15 cellular contexts compared by ENCODE assay signal in the genomic region with DNA sequence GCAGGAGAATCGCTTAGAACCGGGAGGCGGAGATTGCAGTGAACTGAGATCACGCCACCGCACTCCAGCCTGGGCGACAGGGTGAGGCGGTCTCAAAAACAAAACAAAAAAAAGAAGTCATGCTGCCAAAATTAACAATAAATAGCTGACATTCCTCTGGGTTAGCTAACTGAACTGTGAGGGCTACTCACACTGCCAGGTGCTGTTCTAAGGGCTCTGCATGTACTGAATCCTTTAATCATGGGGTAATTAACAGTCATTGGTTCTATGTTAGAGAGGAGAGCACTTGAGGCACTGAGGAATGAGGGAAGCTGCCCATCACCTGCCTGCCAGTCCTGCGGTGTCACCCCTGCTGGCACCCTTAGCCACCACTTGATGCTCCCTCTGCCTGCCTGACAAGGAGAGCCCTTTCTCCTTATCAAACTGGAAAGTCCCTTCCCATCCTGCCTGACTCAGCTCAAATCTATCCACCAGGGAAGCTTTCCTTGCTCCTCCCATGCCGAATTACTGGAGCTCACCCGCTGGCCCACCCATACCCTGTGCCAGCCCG.
DNase-seq lines count a peak whose midpoint lies in the region; ATAC-seq, FAIRE-seq and TF ChIP-seq lines count a peak whose summit lies in the region.
"Had no signal": no experiment of that assay in that cellular context is flagged by ENCODE, and none has a peak within 500 bp of the region (broad histone marks: within the 10 kb centered on the region; RNA-seq: fewer than 3 reads in every experiment).

No MANE protein-coding gene starts in this region.

- H3K4me1 Mint-ChIP-seq in activated naive CD8-positive, alpha-beta T cell treated with anti-CD3 and anti-CD28 coated beads, Interleukin-2, amount 50 U/mL, for 24 hours = peaks cover 24% of the 10 kb centered on the region
- H3K4me1 Mint-ChIP-seq in Caco-2 (ENCODE audit: low read depth, unreplicated experiment) = peaks cover 9% of the 10 kb centered on the region

- CTCF ChIA-PET in AG04450 (lab: Charles Lee) (interaction anchor here (0.5 to 3.5 kb wide), 14 partner anchors 23 to 1700 kb away, joined by 3 to 36 read pairs (median 4); no protein-coding TSS in a partner anchor), K562 (lab: Yijun Ruan, JAX; ENCODE audit: low intra/inter-chr PET ratio) (interaction anchor here (2.7 kb wide), 1 partner anchor 249 kb away, joined by 17 read pairs; no protein-coding TSS in a partner anchor), Caco-2 (lab: Charles Lee) (interaction anchor here (1.0 kb wide), 1 partner anchor 18 kb away, joined by 4 read pairs; no protein-coding TSS in a partner anchor)

- H3K27ac ChIP-seq in AG04450 (ENCODE audit: low read depth, low read length) (peak overlapping the region; percentile 83), K562 (ENCODE audit: extremely low read depth, low read depth, low read length) (peak overlapping the region; percentile 15; the same call in 1 of the 3 replicates), lung (ENCODE audit: low read depth in 1 of 2, low read length in 1 of 2) (peak overlapping the region in 1 of 2 donors; percentile 65)
- H3K27ac ChIP-seq: C4-2B, SJCRH30 had no signal

- H3K4me3 ChIP-seq in AG04450 (ENCODE audit: low read depth, low read length) (no peak overlapping the region), K562 (no peak overlapping the region), lung (no peak overlapping the region), Caco-2 (ENCODE audit: low read depth, low read length) (no peak overlapping the region)
- H3K4me3 ChIP-seq: SJCRH30, vagina had no signal

- no peaks in the 10 kb centered on the region for H3K27me3 ChIP-seq in AG04450 (ENCODE audit: control insufficient read depth, insufficient read depth, low read length)
- H3K27me3 ChIP-seq in K562 (ENCODE audit: control insufficient read depth in 2 of 2, insufficient read depth in 2 of 2, low read length in 2 of 2) = no peaks in the 10 kb centered on the region; a peak in 1 of 5 replicates
- no peaks in the 10 kb centered on the region for H3K27me3 ChIP-seq in lung (ENCODE audit: control insufficient read depth, insufficient read depth)
- no peaks in the 10 kb centered on the region for H3K27me3 ChIP-seq in Caco-2 (replicated peaks; ENCODE audit: control insufficient read depth, insufficient read depth, low read length)
- H3K27me3 ChIP-seq: SJCRH30, vagina had no signal

- peaks cover 17% of the 10 kb centered on the region for H3K36me3 Mint-ChIP-seq in activated naive CD8-positive, alpha-beta T cell treated with anti-CD3 and anti-CD28 coated beads, Interleukin-2, amount 50 U/mL, for 24 hours (ENCODE audit: low read depth)
- H3K36me3 Mint-ChIP-seq in Caco-2 (ENCODE audit: insufficient read depth, unreplicated experiment) = no peaks in the 10 kb centered on the region

- TF ChIP-seq RAD21 in K562 (CRISPR knock-in tag; conservative IDR thresholded peaks at IDR 0.05 in 1 of 2, IDR thresholded peaks at IDR 0.05 in 1 of 2) = no peak

- 78% methylated on average over 11 of the region's 11 CpGs for WGBS in K562 (ENCODE audit: insufficient coverage, low coverage, missing lambda C conversion rate)
- WGBS in lung, 2 donors = 70 to 87% methylated on average over 11 of the region's 11 CpGs

- no peak for DNase-seq in AG04450 (ENCODE audit: low read depth, low spot score)
- DNase-seq in HUDEP-2 (lab: John Stamatoyannopoulos, UW; ENCODE audit: unreplicated experiment in 76 of 76) = peak in 45 of 76 experiments; percentile 3 to 62 (median 30)
- peak in 1 of 4 experiments; percentile 9 for DNase-seq in K562 (ENCODE audit: extremely low read depth in 1 of 4, low spot score in 3 of 4)
- peak; percentile 85 for DNase-seq in lung (ENCODE audit: low spot score)
- no peak for DNase-seq in activated naive CD8-positive, alpha-beta T cell treated with anti-CD3 and anti-CD28 coated beads, Interleukin-2, amount 50 U/mL, for 24 hours
- DNase-seq in activated effector memory CD4-positive, alpha-beta T cell treated with Interleukin-2 at 50 U/mL for 16 hours = no peak
- DNase-seq in Caco-2 = no peak
- DNase-seq: activated CD4-positive, alpha-beta T cell treated with anti-CD3 and anti-CD28 coated beads, Interleukin-2, amount 50 U/mL, for 1 hour; left ventricle myocardium superior; NCI-H2029; SJCRH30 had no signal

- TF ChIP-seq CTCF in AG04450 (IDR thresholded peaks at IDR 0.05; ENCODE audit: low read depth, low read length) (no peak), K562 (IDR thresholded peaks at IDR 0.05 in 2 of 3, conservative IDR thresholded peaks at IDR 0.05 in 1 of 3; ENCODE audit: insufficient read depth in 2 of 3, low read depth in 1 of 3, low read length in 3 of 3) (no peak), lung (IDR thresholded peaks at IDR 0.05; ENCODE audit: control extremely low read depth, extremely low read depth) (no peak), Caco-2 (IDR thresholded peaks at IDR 0.05; ENCODE audit: insufficient read depth in 1 of 2, low read depth in 1 of 2, low read length in 1 of 2, severe bottlenecking in 1 of 2, unreplicated experiment in 1 of 2) (no peak)

- FAIRE-seq in K562 (lab: Jason Lieb, UNC) = no peak

- H3K9me1 ChIP-seq in K562 (ENCODE audit: control insufficient read depth, insufficient read depth, low read length) = no peaks in the 10 kb centered on the region

- H3K9me3 ChIP-seq in AG04450 (ENCODE audit: control insufficient read depth, insufficient read depth, low read length) (no peaks in the 10 kb centered on the region), K562 (replicated peaks; ENCODE audit: control insufficient read depth, insufficient read depth, low read depth, low read length) (no peaks in the 10 kb centered on the region), lung (ENCODE audit: control insufficient read depth in 2 of 2, insufficient read depth in 1 of 2, low read length in 1 of 2) (no peaks in the 10 kb centered on the region), Caco-2 (no peaks in the 10 kb centered on the region)
- H3K9me3 ChIP-seq: SJCRH30, vagina had no signal

- POLR2A ChIA-PET in AG04450 (lab: Yijun Ruan, JAX) = interaction anchor here (1.0 to 1.4 kb wide), 3 partner anchors 19 to 348 kb away, joined by 3 to 9 read pairs (median 4); no protein-coding TSS in a partner anchor
- POLR2A ChIA-PET in K562 (lab: Yijun Ruan, JAX) = interaction anchor here (0.6 to 1.4 kb wide), 5 partner anchors 10 to 602 kb away, joined by 3 to 7 read pairs (median 5); no protein-coding TSS in a partner anchor
- POLR2A ChIA-PET in Caco-2 (lab: Charles Lee) = interaction anchor here (0.6 kb wide), 1 partner anchor 59 kb away, joined by 3 read pairs; no protein-coding TSS in a partner anchor

- H3K4me1 ChIP-seq in K562 (replicated peaks in 1 of 2; ENCODE audit: control insufficient read depth in 2 of 2, insufficient read depth in 2 of 2, low read length in 2 of 2) (peaks cover 6 to 17% of the 10 kb centered on the region in 2 experiments; a peak in 3 of 5 replicates), lung (ENCODE audit: control insufficient read depth in 2 of 2, insufficient read depth in 2 of 2, low read length in 2 of 2) (no peaks in the 10 kb centered on the region), Caco-2 (no peaks in the 10 kb centered on the region)
- H3K4me1 ChIP-seq: SJCRH30 had no signal

- no peak for TF ChIP-seq EP300 in K562 (IDR thresholded peaks at IDR 0.05; ENCODE audit: low read length)

- H3K9me3 Mint-ChIP-seq in activated naive CD8-positive, alpha-beta T cell treated with anti-CD3 and anti-CD28 coated beads, Interleukin-2, amount 50 U/mL, for 24 hours = no peaks in the 10 kb centered on the region
- H3K9me3 Mint-ChIP-seq in Caco-2 (ENCODE audit: unreplicated experiment) = no peaks in the 10 kb centered on the region
- H3K9me3 Mint-ChIP-seq: activated naive CD4-positive, alpha-beta T cell treated with anti-CD3 and anti-CD28 coated beads, Interleukin-2, amount 50 U/mL, for 72 hours had no signal

- no peak overlapping the region for H3K4me3 Mint-ChIP-seq in activated naive CD8-positive, alpha-beta T cell treated with anti-CD3 and anti-CD28 coated beads, Interleukin-2, amount 50 U/mL, for 24 hours
- H3K4me3 Mint-ChIP-seq in Caco-2 (ENCODE audit: unreplicated experiment) = no peak overlapping the region

- no peaks in the 10 kb centered on the region for H3K79me2 ChIP-seq in K562 (ENCODE audit: control insufficient read depth, insufficient read depth, low read length)

- intact Hi-C loops in K562 (cut with micrococcal nuclease) (no loop called here), Caco-2 (cut with micrococcal nuclease; ENCODE audit: unreplicated experiment) (no loop called here)

- ATAC-seq in K562 (no peak), lung (ENCODE audit: insufficient read depth, low FRiP score) (peak; percentile 83), HG03342 (IDR thresholded peaks at IDR 0.05; ENCODE audit: unreplicated experiment) (no peak)
- no peak for ATAC-seq in activated naive CD8-positive, alpha-beta T cell treated with anti-CD3 and anti-CD28 coated beads, Interleukin-2, amount 50 U/mL, for 24 hours
- ATAC-seq: activated naive CD4-positive, alpha-beta T cell treated with anti-CD3 and anti-CD28 coated beads, Interleukin-2, amount 50 U/mL, for 72 hours; left ventricle myocardium superior had no signal

- no peak overlapping the region for H3K27ac Mint-ChIP-seq in activated naive CD8-positive, alpha-beta T cell treated with anti-CD3 and anti-CD28 coated beads, Interleukin-2, amount 50 U/mL, for 24 hours
- no peak overlapping the region for H3K27ac Mint-ChIP-seq in Caco-2 (ENCODE audit: unreplicated experiment)

- no peak overlapping the region for H2AFZ ChIP-seq in K562 (ENCODE audit: low read depth, low read length)

- no peaks in the 10 kb centered on the region for H4K20me1 ChIP-seq in K562 (replicated peaks; ENCODE audit: control insufficient read depth, insufficient read depth, low read length)

- H3K4me2 ChIP-seq in K562 (ENCODE audit: insufficient read depth, low read length) = peak overlapping the region; percentile 58

- H3K9ac ChIP-seq in K562 (ENCODE audit: insufficient read depth in 1 of 2, low read depth in 2 of 2, low read length in 2 of 2) = no peak overlapping the region

- BruUV-seq in K562 (replicated peaks; lab: Mats Ljungman, UMichigan) (no TSS peak), Caco-2 (replicated peaks; lab: Mats Ljungman, UMichigan) (no TSS peak)

- in situ Hi-C loops in K562 (cut with MboI) = no loop called here

- TF ChIP-seq POLR2A in K562 (conservative IDR thresholded peaks at IDR 0.05) = no peak

- H3K36me3 ChIP-seq in K562 (ENCODE audit: control insufficient read depth, insufficient read depth, low read length) = peaks cover 14% of the 10 kb centered on the region; the same call in 2 of the 3 replicates
- H3K36me3 ChIP-seq in lung (ENCODE audit: control insufficient read depth in 2 of 2, insufficient read depth in 2 of 2, low read length in 2 of 2) = peaks cover 0 to 4% of the 10 kb centered on the region in 2 donors
- no peaks in the 10 kb centered on the region for H3K36me3 ChIP-seq in Caco-2 (ENCODE audit: control insufficient read depth, insufficient read depth, low read length)
- H3K36me3 ChIP-seq: SJCRH30, vagina had no signal

- H3K27me3 Mint-ChIP-seq in activated naive CD8-positive, alpha-beta T cell treated with anti-CD3 and anti-CD28 coated beads, Interleukin-2, amount 50 U/mL, for 24 hours = no peaks in the 10 kb centered on the region
- H3K27me3 Mint-ChIP-seq in Caco-2 (ENCODE audit: insufficient read depth, unreplicated experiment) = no peaks in the 10 kb centered on the region

TF ChIP-seq in K562, 482 proteins besides CTCF, POLR2A, EP300 and RAD21 (continues in another document):
- TF ChIP-seq C11orf30 (IDR thresholded peaks at IDR 0.05; ENCODE audit: low read depth) = peak; percentile 55; the same call in 1 of the 2 replicates

Comparison
In these comparisons a context has a peak if more than half of its experiments do, and no peak if none do; other contexts are left out.
1. DNase-seq: peak in HUDEP-2 (45 of 76) and lung (single experiment); none in AG04450 (single experiment), activated naive CD8-positive, alpha-beta T cell treated with anti-CD3 and anti-CD28 coated beads, Interleukin-2, amount 50 U/mL, for 24 hours (single experiment), activated effector memory CD4-positive, alpha-beta T cell treated with Interleukin-2 at 50 U/mL for 16 hours (single experiment) and Caco-2 (0 of 2).